ENCODE assay signal across 17 cellular contexts in the genomic region with DNA sequence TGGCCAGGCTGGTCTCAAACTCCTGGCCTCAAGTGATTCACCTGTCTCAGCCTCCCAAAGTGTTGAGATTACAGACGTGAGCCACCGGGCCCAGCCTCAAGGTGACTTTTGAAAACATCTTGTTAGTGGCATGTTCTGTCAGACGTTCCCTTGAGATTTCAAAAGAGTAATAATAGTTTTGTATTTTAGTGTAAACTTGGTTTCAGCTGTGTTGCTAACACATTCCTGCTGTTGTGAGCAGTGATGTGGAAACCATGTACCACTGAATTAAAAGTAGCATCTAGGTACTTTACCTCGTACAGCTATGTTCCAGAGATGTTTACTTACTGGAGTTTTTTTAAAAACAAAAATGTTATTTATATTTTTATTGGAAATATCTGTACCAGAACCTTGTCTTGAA.
A peak's percentile ranks its signal among the peaks of the same experiment; 100 is the strongest.
DNase-seq lines count a peak whose midpoint lies in the region; ATAC-seq, FAIRE-seq and TF ChIP-seq lines count a peak whose summit lies in the region.
"Had no signal": no experiment of that assay in that cellular context is flagged by ENCODE, and none has a peak within 500 bp of the region (broad histone marks: within the 10 kb centered on the region; RNA-seq: fewer than 3 reads in every experiment).

No MANE protein-coding gene starts in this region.

- no peak for FAIRE-seq in GM12878 (lab: Jason Lieb, UNC)
- FAIRE-seq: K562 had no signal

- RAD21 ChIA-PET in GM12878 (lab: Charles Lee; ENCODE audit: unreplicated experiment), result no interaction called here

- in situ Hi-C loops in GM12878 (cut with MboI), result no loop called here

- peaks cover 5% of the 10 kb centered on the region for H3K4me1 ChIP-seq in GM12878 (ENCODE audit: control insufficient read depth, insufficient read depth, low read length)
- H3K4me1 ChIP-seq in CD8-positive, alpha-beta memory T cell (ENCODE audit: insufficient read depth, low read length), result no peaks in the 10 kb centered on the region
- no peaks in the 10 kb centered on the region for H3K4me1 ChIP-seq in Caco-2
- H3K4me1 ChIP-seq in A673 (ENCODE audit: insufficient read depth, low read length, poor library complexity, severe bottlenecking), result peaks cover 27% of the 10 kb centered on the region

- TF ChIP-seq POLR2A in GM18505 (IDR thresholded peaks at IDR 0.05; ENCODE audit: borderline replicate concordance, extremely low read depth, insufficient read depth, insufficient read length), result no peak
- no peak for TF ChIP-seq POLR2A in GM12878 (IDR thresholded peaks at IDR 0.05; ENCODE audit: low read depth, low read length)

- no peak overlapping the region for H2AFZ ChIP-seq in GM12878 (ENCODE audit: control insufficient read depth, low read depth, low read length)

- TF ChIP-seq CTCF in GM12878 (IDR thresholded peaks at IDR 0.05 in 2 of 3, conservative IDR thresholded peaks at IDR 0.05 in 1 of 3; ENCODE audit: control insufficient read depth in 2 of 3, extremely low read depth in 1 of 3, insufficient read depth in 1 of 3, low read depth in 3 of 3, low read length in 3 of 3) (no peak), Caco-2 (IDR thresholded peaks at IDR 0.05; ENCODE audit: insufficient read depth in 1 of 2, low read depth in 1 of 2, low read length in 1 of 2, severe bottlenecking in 1 of 2, unreplicated experiment in 1 of 2) (no peak), A673 (conservative IDR thresholded peaks at IDR 0.05; ENCODE audit: low read depth, low read length) (no peak)

- H3K27ac ChIP-seq in GM12878 (ENCODE audit: control insufficient read depth, insufficient read depth) (no peak overlapping the region), A673 (ENCODE audit: low read depth, low read length, poor library complexity, severe bottlenecking) (no peak overlapping the region)
- H3K27ac ChIP-seq in CD8-positive, alpha-beta memory T cell (ENCODE audit: low read depth, low read length), result no peak overlapping the region

- H3K27me3 ChIP-seq in GM12878 (replicated peaks in 1 of 2; ENCODE audit: control insufficient read depth in 2 of 2, insufficient read depth in 2 of 2, low read length in 1 of 2) (no peaks in the 10 kb centered on the region), Caco-2 (replicated peaks; ENCODE audit: control insufficient read depth, insufficient read depth, low read length) (no peaks in the 10 kb centered on the region), A673 (replicated peaks; ENCODE audit: insufficient read depth, low read depth, low read length, poor library complexity) (no peaks in the 10 kb centered on the region)
- no peaks in the 10 kb centered on the region for H3K27me3 ChIP-seq in CD8-positive, alpha-beta memory T cell (ENCODE audit: insufficient read depth, low read length, poor library complexity, severe bottlenecking)

- no peaks in the 10 kb centered on the region for H4K20me1 ChIP-seq in GM12878 (ENCODE audit: control insufficient read depth, insufficient read depth)

- no peak overlapping the region for H3K4me3 ChIP-seq in GM12878
- no peak overlapping the region for H3K4me3 ChIP-seq in CD8-positive, alpha-beta memory T cell (ENCODE audit: low read length)
- no peak overlapping the region for H3K4me3 ChIP-seq in Caco-2 (ENCODE audit: low read depth, low read length)
- no peak overlapping the region for H3K4me3 ChIP-seq in A673 (ENCODE audit: low read depth, low read length, poor library complexity, severe bottlenecking)
- H3K4me3 ChIP-seq: K562 had no signal

- CTCF ChIA-PET in GM12878 (lab: Yijun Ruan, JAX) (interaction anchor here (0.6 to 2.2 kb wide), 2 partner anchors 10 to 78 kb away, joined by 3 to 8 read pairs; no protein-coding TSS in a partner anchor), Caco-2 (lab: Charles Lee) (no interaction called here), A673 (lab: Charles Lee) (no interaction called here)
- CTCF ChIA-PET in CD8-positive, alpha-beta memory T cell (lab: Charles Lee), result no interaction called here

- SMC1A ChIA-PET in GM12878 (lab: Charles Lee; ENCODE audit: uncharacterized antibody, unreplicated experiment), result interaction anchor here (0.6 kb wide), 1 partner anchor 104 kb away, joined by 4 read pairs; no protein-coding TSS in a partner anchor

- TF ChIP-seq EP300 in GM12878 (IDR thresholded peaks at IDR 0.05; ENCODE audit: borderline replicate concordance in 1 of 2, control insufficient read depth in 1 of 2, low read depth in 2 of 2, low read length in 2 of 2), result no peak

- DNase-seq in GM12878 (ENCODE audit: low read depth, low spot score) (peak; percentile 41), T-helper 1 cell (no peak), Caco-2 (no peak), A673 (ENCODE audit: low spot score) (no peak)
- no peak for DNase-seq in CD8-positive, alpha-beta memory T cell
- DNase-seq: CD4-positive, CD25-positive, alpha-beta regulatory T cell; DND-41; GDM1; NCI-H1436 treated with DMSO at 0.1 percent for 48 hours; NCI-H2081; NCI-H526; RPMI8226 had no signal

- TF ChIP-seq RAD21 in GM12878 (IDR thresholded peaks at IDR 0.05; ENCODE audit: insufficient read depth, low read depth, low read length), result no peak

- peaks cover 20 to 29% (median 20%) of the 10 kb centered on the region in 3 donors for H3K4me1 Mint-ChIP-seq in CD8-positive, alpha-beta memory T cell
- no peaks in the 10 kb centered on the region for H3K4me1 Mint-ChIP-seq in Caco-2 (ENCODE audit: low read depth, unreplicated experiment)

- no TSS peak for BruUV-seq in GM12878 (replicated peaks; lab: Mats Ljungman, UMichigan)
- BruUV-seq in Caco-2 (replicated peaks; lab: Mats Ljungman, UMichigan), result no TSS peak
- BruUV-seq in A673 (replicated peaks; lab: Mats Ljungman, UMichigan), result no TSS peak

- ATAC-seq in GM18505 (IDR thresholded peaks at IDR 0.05; ENCODE audit: unreplicated experiment) (peak; percentile 41), GM21529 (IDR thresholded peaks at IDR 0.05; ENCODE audit: unreplicated experiment) (peak; percentile 47), HG02973 (IDR thresholded peaks at IDR 0.05; ENCODE audit: unreplicated experiment) (peak; percentile 51), GM12878 (peak; percentile 60)
- ATAC-seq: K562 had no signal

- no peak overlapping the region for H3K4me3 Mint-ChIP-seq in CD8-positive, alpha-beta memory T cell
- no peak overlapping the region for H3K4me3 Mint-ChIP-seq in Caco-2 (ENCODE audit: unreplicated experiment)
- H3K4me3 Mint-ChIP-seq: CD4-positive, CD25-positive, alpha-beta regulatory T cell; T-helper 2 cell treated with Interferon-gamma antibody and Interleukin-4, amounts not matched to agents 5 μg/mL and 100 μg/mL, for 36 hours had no signal

- H3K9me3 ChIP-seq in GM12878 (replicated peaks; ENCODE audit: control insufficient read depth, insufficient read depth, low read length) (no peaks in the 10 kb centered on the region), Caco-2 (no peaks in the 10 kb centered on the region), A673 (ENCODE audit: low read depth, low read length, poor library complexity, severe bottlenecking) (no peaks in the 10 kb centered on the region)
- no peaks in the 10 kb centered on the region for H3K9me3 ChIP-seq in CD8-positive, alpha-beta memory T cell (ENCODE audit: low read length)

- no peaks in the 10 kb centered on the region for H3K9me3 Mint-ChIP-seq in CD8-positive, alpha-beta memory T cell
- no peaks in the 10 kb centered on the region for H3K9me3 Mint-ChIP-seq in Caco-2 (ENCODE audit: unreplicated experiment)
- H3K9me3 Mint-ChIP-seq: T-helper 2 cell treated with Interferon-gamma antibody and Interleukin-4, amounts not matched to agents 5 μg/mL and 100 μg/mL, for 36 hours had no signal

- H3K27me3 Mint-ChIP-seq in CD8-positive, alpha-beta memory T cell, result no peaks in the 10 kb centered on the region
- no peaks in the 10 kb centered on the region for H3K27me3 Mint-ChIP-seq in Caco-2 (ENCODE audit: insufficient read depth, unreplicated experiment)
- H3K27me3 Mint-ChIP-seq: CD4-positive, CD25-positive, alpha-beta regulatory T cell had no signal

- H3K4me2 ChIP-seq in GM12878 (ENCODE audit: control insufficient read depth, insufficient read depth), result no peak overlapping the region

- H3K36me3 Mint-ChIP-seq in CD8-positive, alpha-beta memory T cell, result peaks cover 4 to 10% (median 10%) of the 10 kb centered on the region in 3 donors
- H3K36me3 Mint-ChIP-seq in Caco-2 (ENCODE audit: insufficient read depth, unreplicated experiment), result no peaks in the 10 kb centered on the region

- POLR2A ChIA-PET in GM12878 (lab: Charles Lee), result interaction anchor here (0.7 kb wide), 1 partner anchor 213 kb away, joined by 3 read pairs; no protein-coding TSS in a partner anchor
- POLR2A ChIA-PET in CD8-positive, alpha-beta memory T cell (lab: Charles Lee), result no interaction called here
- POLR2A ChIA-PET in Caco-2 (lab: Charles Lee), result no interaction called here
- POLR2A ChIA-PET in A673 (lab: Charles Lee; ENCODE audit: low non-redundant PET), result interaction anchor here (0.7 kb wide), 1 partner anchor 366 kb away, joined by 7 read pairs; no protein-coding TSS in a partner anchor

- no peaks in the 10 kb centered on the region for H3K79me2 ChIP-seq in GM12878 (ENCODE audit: control insufficient read depth, insufficient read depth, low read length)

- no peak overlapping the region for H3K27ac Mint-ChIP-seq in CD8-positive, alpha-beta memory T cell
- no peak overlapping the region for H3K27ac Mint-ChIP-seq in Caco-2 (ENCODE audit: unreplicated experiment)
- H3K27ac Mint-ChIP-seq: CD4-positive, CD25-positive, alpha-beta regulatory T cell; T-helper 2 cell treated with Interferon-gamma antibody and Interleukin-4, amounts not matched to agents 5 μg/mL and 100 μg/mL, for 36 hours had no signal

- 1% methylated on average over 4 of the region's 4 CpGs for WGBS in GM12878 (ENCODE audit: insufficient coverage, insufficient replicate concordance, low lambda C conversion rate, missing lambda C conversion rate)

- intact Hi-C loops in GM12878 (cut with micrococcal nuclease; ENCODE audit: unreplicated experiment), result no loop called here
- intact Hi-C loops in Caco-2 (cut with micrococcal nuclease; ENCODE audit: unreplicated experiment), result no loop called here
- intact Hi-C loops in A673 (cut with micrococcal nuclease; ENCODE audit: unreplicated experiment), result no loop called here

- no peaks in the 10 kb centered on the region for H3K36me3 ChIP-seq in GM12878 (ENCODE audit: control insufficient read depth in 2 of 2, insufficient read depth in 2 of 2, low read length in 1 of 2)
- H3K36me3 ChIP-seq in CD8-positive, alpha-beta memory T cell (ENCODE audit: insufficient read depth, low read length), result no peaks in the 10 kb centered on the region
- H3K36me3 ChIP-seq in Caco-2 (ENCODE audit: control insufficient read depth, insufficient read depth, low read length), result no peaks in the 10 kb centered on the region
- no peaks in the 10 kb centered on the region for H3K36me3 ChIP-seq in A673 (ENCODE audit: insufficient read depth, low read length, poor library complexity, severe bottlenecking)

- H3K9ac ChIP-seq in GM12878 (ENCODE audit: control insufficient read depth, insufficient read depth, low read length), result no peak overlapping the region

TF ChIP-seq in GM12878, 131 proteins besides CTCF, POLR2A, EP300 and RAD21:
- TF ChIP-seq MEF2B (IDR thresholded peaks at IDR 0.05; ENCODE audit: partially characterized antibody, poor library complexity, severe bottlenecking), result peak; percentile 76
- no peak for TF ChIP-seq KAT2A (conservative IDR thresholded peaks at IDR 0.05; ENCODE audit: control insufficient read depth, low read depth, low read length)
- no peak for TF ChIP-seq CREB1 (IDR thresholded peaks at IDR 0.05; ENCODE audit: low read depth)
- no peak for TF ChIP-seq STAT1 (conservative IDR thresholded peaks at IDR 0.05)

Comparison
In these comparisons a context has a peak if more than half of its experiments do, and no peak if none do; other contexts are left out.
1. POLR2A ChIA-PET loops: an anchor here in GM12878 (0.7 kb wide) and A673 (0.7 kb wide); none called in CD8-positive, alpha-beta memory T cell and Caco-2.